9 cellular contexts compared by ENCODE assay signal in genomic region chr7:66281678-66282593, GRCh38.
DNase-seq lines count a peak whose midpoint lies in the region; ATAC-seq and TF ChIP-seq lines count a peak whose summit lies in the region.
"Had no signal": no experiment of that assay in that cellular context is flagged by ENCODE, and none has a peak within 500 bp of the region (broad histone marks: within the 10 kb centered on the region; RNA-seq: fewer than 3 reads in every experiment).

No MANE protein-coding gene starts in this region.

- peak; percentile 99 for DNase-seq in EH (ENCODE audit: low read depth)
- DNase-seq in RWPE1 (ENCODE audit: low spot score) = peak; percentile 37
- peak; percentile 98 for DNase-seq in fibroblast of mammary gland (ENCODE audit: low read depth)
- DNase-seq in trophoblast cell = no peak
- DNase-seq in NCI-H1105 treated with DMSO at 0.1 percent for 48 hours (lab: John Stamatoyannopoulos, UW) = no peak
- no peak for DNase-seq in activated naive CD4-positive, alpha-beta T cell treated with anti-CD3 and anti-CD28 coated beads, Interleukin-2, amount 10 ng/mL, durations not matched to agents 7 days and 5 days
- no peak for DNase-seq in activated CD8-positive, alpha-beta T cell treated with anti-CD3 and anti-CD28 coated beads for 36 hours
- DNase-seq in GDM1 (lab: John Stamatoyannopoulos, UW) = no peak

- H2AFZ ChIP-seq in trophoblast cell (ENCODE audit: insufficient read depth, low read length, poor library complexity) = no peak overlapping the region

- intact Hi-C loops in activated CD8-positive, alpha-beta T cell treated with anti-CD3 and anti-CD28 coated beads for 36 hours (cut with micrococcal nuclease) = no loop called here

- H3K36me3 Mint-ChIP-seq in activated naive CD4-positive, alpha-beta T cell treated with anti-CD3 and anti-CD28 coated beads, Interleukin-2, amount 10 ng/mL, durations not matched to agents 7 days and 5 days = no peaks in the 10 kb centered on the region
- peaks cover 2% of the 10 kb centered on the region for H3K36me3 Mint-ChIP-seq in activated CD8-positive, alpha-beta T cell treated with anti-CD3 and anti-CD28 coated beads for 36 hours (ENCODE audit: low read depth)

- peak overlapping the region; percentile 35 for H3K4ac ChIP-seq in trophoblast cell (ENCODE audit: low read depth, low read length)

- H3K4me2 ChIP-seq in trophoblast cell (ENCODE audit: low read length) = no peak overlapping the region

- no peaks in the 10 kb centered on the region for H3K79me1 ChIP-seq in trophoblast cell (ENCODE audit: low read length)

- no peak overlapping the region for H4K8ac ChIP-seq in trophoblast cell (ENCODE audit: low read depth, low read length)

- no peak overlapping the region for H2BK120ac ChIP-seq in trophoblast cell (ENCODE audit: insufficient read depth, low read length, poor library complexity)

- CTCF ChIA-PET in RWPE1 (lab: Yijun Ruan, JAX) = no interaction called here
- CTCF ChIA-PET in activated naive CD4-positive, alpha-beta T cell treated with anti-CD3 and anti-CD28 coated beads, Interleukin-2, amount 10 ng/mL, durations not matched to agents 7 days and 5 days (lab: Charles Lee) = no interaction called here
- CTCF ChIA-PET in activated CD8-positive, alpha-beta T cell treated with anti-CD3 and anti-CD28 coated beads for 36 hours (lab: Charles Lee) = interaction anchor here (1.3 to 1.5 kb wide), 2 partner anchors 24 to 183 kb away, joined by 3 read pairs; no protein-coding TSS in a partner anchor

- H3K9me3 Mint-ChIP-seq in activated naive CD4-positive, alpha-beta T cell treated with anti-CD3 and anti-CD28 coated beads, Interleukin-2, amount 10 ng/mL, durations not matched to agents 7 days and 5 days = peaks cover 2% of the 10 kb centered on the region
- H3K9me3 Mint-ChIP-seq in activated CD8-positive, alpha-beta T cell treated with anti-CD3 and anti-CD28 coated beads for 36 hours = no peaks in the 10 kb centered on the region

- H3K18ac ChIP-seq in trophoblast cell (ENCODE audit: low read length) = no peak overlapping the region

- no peaks in the 10 kb centered on the region for H3K36me3 ChIP-seq in trophoblast cell (ENCODE audit: control insufficient read depth in 1 of 2, insufficient read depth in 2 of 2, low read length in 2 of 2)

- no peak overlapping the region for H2BK12ac ChIP-seq in trophoblast cell (ENCODE audit: low read length)

- H3K27ac ChIP-seq in RWPE1 (peak overlapping the region; percentile 69), trophoblast cell (ENCODE audit: low read depth, low read length) (no peak overlapping the region)
- H3K27ac ChIP-seq: psoas muscle had no signal

- H3K4me3 ChIP-seq in fibroblast of mammary gland (ENCODE audit: control insufficient read depth, low read depth, low read length) (no peak overlapping the region), trophoblast cell (ENCODE audit: low read depth, low read length) (no peak overlapping the region)
- H3K4me3 ChIP-seq: psoas muscle had no signal

- H3K79me2 ChIP-seq in trophoblast cell (ENCODE audit: control insufficient read depth, insufficient read depth, low read length, poor library complexity) = no peaks in the 10 kb centered on the region

- H3K4me1 ChIP-seq in trophoblast cell (ENCODE audit: control insufficient read depth in 1 of 2, insufficient read depth in 2 of 2, low read length in 2 of 2) = peaks cover 0 to 3% of the 10 kb centered on the region in 2 experiments
- H3K4me1 ChIP-seq: psoas muscle had no signal

- no peak overlapping the region for H3K14ac ChIP-seq in trophoblast cell (ENCODE audit: low read length)

- no peak for ATAC-seq in activated CD8-positive, alpha-beta T cell treated with anti-CD3 and anti-CD28 coated beads for 36 hours

- no peaks in the 10 kb centered on the region for H3K4me1 Mint-ChIP-seq in activated naive CD4-positive, alpha-beta T cell treated with anti-CD3 and anti-CD28 coated beads, Interleukin-2, amount 10 ng/mL, durations not matched to agents 7 days and 5 days
- peaks cover 3% of the 10 kb centered on the region for H3K4me1 Mint-ChIP-seq in activated CD8-positive, alpha-beta T cell treated with anti-CD3 and anti-CD28 coated beads for 36 hours (ENCODE audit: low read depth)

- no peaks in the 10 kb centered on the region for H3K9me3 ChIP-seq in trophoblast cell (ENCODE audit: insufficient read depth, low read depth, low read length)
- H3K9me3 ChIP-seq: psoas muscle had no signal

- no peaks in the 10 kb centered on the region for H3K27me3 Mint-ChIP-seq in activated naive CD4-positive, alpha-beta T cell treated with anti-CD3 and anti-CD28 coated beads, Interleukin-2, amount 10 ng/mL, durations not matched to agents 7 days and 5 days
- no peaks in the 10 kb centered on the region for H3K27me3 Mint-ChIP-seq in activated CD8-positive, alpha-beta T cell treated with anti-CD3 and anti-CD28 coated beads for 36 hours

- no peak overlapping the region for H2AK5ac ChIP-seq in trophoblast cell (ENCODE audit: low read length)

- H2BK5ac ChIP-seq in trophoblast cell (ENCODE audit: low read depth, low read length, poor library complexity) = no peak overlapping the region

- no peak overlapping the region for H3K9ac ChIP-seq in trophoblast cell (ENCODE audit: low read length)

- H4K12ac ChIP-seq in trophoblast cell (ENCODE audit: low read depth, low read length) = no peak overlapping the region

- TF ChIP-seq CTCF in RWPE1 (conservative IDR thresholded peaks at IDR 0.05; ENCODE audit: low read depth) (no peak), fibroblast of mammary gland (conservative IDR thresholded peaks at IDR 0.05; ENCODE audit: control insufficient read depth, insufficient read depth, low read depth, low read length) (no peak)
- no peak for TF ChIP-seq CTCF in activated CD8-positive, alpha-beta T cell treated with anti-CD3 and anti-CD28 coated beads for 36 hours (IDR thresholded peaks at IDR 0.05)

- no peaks in the 10 kb centered on the region for H3K27me3 ChIP-seq in trophoblast cell (ENCODE audit: insufficient read depth, low read length)

- H3K27ac Mint-ChIP-seq in activated naive CD4-positive, alpha-beta T cell treated with anti-CD3 and anti-CD28 coated beads, Interleukin-2, amount 10 ng/mL, durations not matched to agents 7 days and 5 days = no peak overlapping the region
- H3K27ac Mint-ChIP-seq in activated CD8-positive, alpha-beta T cell treated with anti-CD3 and anti-CD28 coated beads for 36 hours = no peak overlapping the region

- POLR2A ChIA-PET in RWPE1 (lab: Yijun Ruan, JAX; ENCODE audit: low non-redundant PET) = no interaction called here
- POLR2A ChIA-PET in activated CD8-positive, alpha-beta T cell treated with anti-CD3 and anti-CD28 coated beads for 36 hours (lab: Charles Lee) = no interaction called here

- no CpG with 5 or more reads among the region's 8 CpGs for WGBS in trophoblast cell (ENCODE audit: extremely low coverage, insufficient coverage, insufficient read length)

- no peak overlapping the region for H3K4me3 Mint-ChIP-seq in activated naive CD4-positive, alpha-beta T cell treated with anti-CD3 and anti-CD28 coated beads, Interleukin-2, amount 10 ng/mL, durations not matched to agents 7 days and 5 days
- H3K4me3 Mint-ChIP-seq in activated CD8-positive, alpha-beta T cell treated with anti-CD3 and anti-CD28 coated beads for 36 hours = no peak overlapping the region

- no peak overlapping the region for H4K91ac ChIP-seq in trophoblast cell (ENCODE audit: low read depth, low read length)

- no peak overlapping the region for H3K23ac ChIP-seq in trophoblast cell (ENCODE audit: low read length)

Comparison
In these comparisons a context has a peak if more than half of its experiments do, and no peak if none do; other contexts are left out.
1. DNase-seq: peak in EH (single experiment), RWPE1 (single experiment) and fibroblast of mammary gland (single experiment); none in trophoblast cell (0 of 2), NCI-H1105 treated with DMSO at 0.1 percent for 48 hours (single experiment), activated naive CD4-positive, alpha-beta T cell treated with anti-CD3 and anti-CD28 coated beads, Interleukin-2, amount 10 ng/mL, durations not matched to agents 7 days and 5 days (single experiment), activated CD8-positive, alpha-beta T cell treated with anti-CD3 and anti-CD28 coated beads for 36 hours (single experiment) and GDM1 (single experiment).